1 cellular context compared by ENCODE assay signal in the genomic region with DNA sequence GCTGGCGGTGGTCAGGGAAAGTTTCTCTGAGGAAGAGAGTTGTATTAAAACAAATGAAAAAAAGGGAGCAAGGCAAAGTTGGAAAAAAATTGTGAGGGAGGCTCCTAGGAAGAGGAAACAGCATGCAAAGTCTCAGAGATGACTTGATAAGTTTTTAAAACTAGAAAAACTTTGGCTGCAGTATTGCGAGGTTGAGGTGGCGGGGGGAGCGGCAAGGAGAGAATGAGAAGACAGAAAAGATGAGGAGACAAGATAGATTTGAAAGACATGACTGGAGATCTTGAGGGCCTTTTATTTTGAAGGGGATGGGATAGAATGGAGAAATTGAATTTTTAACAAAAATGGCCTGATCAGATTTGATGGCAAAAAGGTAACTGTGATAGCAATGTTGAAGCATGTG.
TF ChIP-seq lines count a peak whose summit lies in the region.

No MANE protein-coding gene starts in this region.

TF ChIP-seq in K562, 482 proteins besides CTCF, POLR2A, EP300 and RAD21 (continued from another document):
- TF ChIP-seq, protein P1, sequence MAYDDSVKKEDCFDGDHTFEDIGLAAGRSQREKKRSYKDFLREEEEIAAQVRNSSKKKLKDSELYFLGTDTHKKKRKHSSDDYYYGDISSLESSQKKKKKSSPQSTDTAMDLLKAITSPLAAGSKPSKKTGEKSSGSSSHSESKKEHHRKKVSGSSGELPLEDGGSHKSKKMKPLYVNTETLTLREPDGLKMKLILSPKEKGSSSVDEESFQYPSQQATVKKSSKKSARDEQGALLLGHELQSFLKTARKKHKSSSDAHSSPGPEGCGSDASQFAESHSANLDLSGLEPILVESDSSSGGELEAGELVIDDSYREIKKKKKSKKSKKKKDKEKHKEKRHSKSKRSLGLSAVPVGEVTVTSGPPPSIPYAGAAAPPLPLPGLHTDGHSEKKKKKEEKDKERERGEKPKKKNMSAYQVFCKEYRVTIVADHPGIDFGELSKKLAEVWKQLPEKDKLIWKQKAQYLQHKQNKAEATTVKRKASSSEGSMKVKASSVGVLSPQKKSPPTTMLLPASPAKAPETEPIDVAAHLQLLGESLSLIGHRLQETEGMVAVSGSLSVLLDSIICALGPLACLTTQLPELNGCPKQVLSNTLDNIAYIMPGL (CRISPR knock-in tag; IDR thresholded peaks at IDR 0.05): no peak
- TF ChIP-seq FOXJ2 (tag; IDR thresholded peaks at IDR 0.05): no peak
- TF ChIP-seq, protein P2, sequence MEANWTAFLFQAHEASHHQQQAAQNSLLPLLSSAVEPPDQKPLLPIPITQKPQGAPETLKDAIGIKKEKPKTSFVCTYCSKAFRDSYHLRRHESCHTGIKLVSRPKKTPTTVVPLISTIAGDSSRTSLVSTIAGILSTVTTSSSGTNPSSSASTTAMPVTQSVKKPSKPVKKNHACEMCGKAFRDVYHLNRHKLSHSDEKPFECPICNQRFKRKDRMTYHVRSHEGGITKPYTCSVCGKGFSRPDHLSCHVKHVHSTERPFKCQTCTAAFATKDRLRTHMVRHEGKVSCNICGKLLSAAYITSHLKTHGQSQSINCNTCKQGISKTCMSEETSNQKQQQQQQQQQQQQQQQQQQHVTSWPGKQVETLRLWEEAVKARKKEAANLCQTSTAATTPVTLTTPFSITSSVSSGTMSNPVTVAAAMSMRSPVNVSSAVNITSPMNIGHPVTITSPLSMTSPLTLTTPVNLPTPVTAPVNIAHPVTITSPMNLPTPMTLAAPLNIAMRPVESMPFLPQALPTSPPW (CRISPR knock-in tag; IDR thresholded peaks at IDR 0.05): peak; percentile 81; the same call in 1 of the 2 replicates
- peak; percentile 100 for TF ChIP-seq MYNN (IDR thresholded peaks at IDR 0.05)
- TF ChIP-seq MYNN (CRISPR knock-in tag; IDR thresholded peaks at IDR 0.05): no peak
- TF ChIP-seq ZZZ3 (IDR thresholded peaks at IDR 0.05): no peak
- no peak for TF ChIP-seq ZFP30 (CRISPR knock-in tag; IDR thresholded peaks at IDR 0.05; ENCODE audit: borderline replicate concordance)
- TF ChIP-seq POLR2AphosphoS2 (IDR thresholded peaks at IDR 0.05; ENCODE audit: low read length): no peak
- TF ChIP-seq MECOM (CRISPR knock-in tag; IDR thresholded peaks at IDR 0.05): peak; percentile 93
- TF ChIP-seq, protein P3, sequence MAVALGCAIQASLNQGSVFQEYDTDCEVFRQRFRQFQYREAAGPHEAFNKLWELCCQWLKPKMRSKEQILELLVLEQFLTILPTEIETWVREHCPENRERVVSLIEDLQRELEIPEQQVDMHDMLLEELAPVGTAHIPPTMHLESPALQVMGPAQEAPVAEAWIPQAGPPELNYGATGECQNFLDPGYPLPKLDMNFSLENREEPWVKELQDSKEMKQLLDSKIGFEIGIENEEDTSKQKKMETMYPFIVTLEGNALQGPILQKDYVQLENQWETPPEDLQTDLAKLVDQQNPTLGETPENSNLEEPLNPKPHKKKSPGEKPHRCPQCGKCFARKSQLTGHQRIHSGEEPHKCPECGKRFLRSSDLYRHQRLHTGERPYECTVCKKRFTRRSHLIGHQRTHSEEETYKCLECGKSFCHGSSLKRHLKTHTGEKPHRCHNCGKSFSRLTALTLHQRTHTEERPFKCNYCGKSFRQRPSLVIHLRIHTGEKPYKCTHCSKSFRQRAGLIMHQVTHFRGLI (CRISPR knock-in tag; IDR thresholded peaks at IDR 0.05): no peak
- TF ChIP-seq, protein P4, sequence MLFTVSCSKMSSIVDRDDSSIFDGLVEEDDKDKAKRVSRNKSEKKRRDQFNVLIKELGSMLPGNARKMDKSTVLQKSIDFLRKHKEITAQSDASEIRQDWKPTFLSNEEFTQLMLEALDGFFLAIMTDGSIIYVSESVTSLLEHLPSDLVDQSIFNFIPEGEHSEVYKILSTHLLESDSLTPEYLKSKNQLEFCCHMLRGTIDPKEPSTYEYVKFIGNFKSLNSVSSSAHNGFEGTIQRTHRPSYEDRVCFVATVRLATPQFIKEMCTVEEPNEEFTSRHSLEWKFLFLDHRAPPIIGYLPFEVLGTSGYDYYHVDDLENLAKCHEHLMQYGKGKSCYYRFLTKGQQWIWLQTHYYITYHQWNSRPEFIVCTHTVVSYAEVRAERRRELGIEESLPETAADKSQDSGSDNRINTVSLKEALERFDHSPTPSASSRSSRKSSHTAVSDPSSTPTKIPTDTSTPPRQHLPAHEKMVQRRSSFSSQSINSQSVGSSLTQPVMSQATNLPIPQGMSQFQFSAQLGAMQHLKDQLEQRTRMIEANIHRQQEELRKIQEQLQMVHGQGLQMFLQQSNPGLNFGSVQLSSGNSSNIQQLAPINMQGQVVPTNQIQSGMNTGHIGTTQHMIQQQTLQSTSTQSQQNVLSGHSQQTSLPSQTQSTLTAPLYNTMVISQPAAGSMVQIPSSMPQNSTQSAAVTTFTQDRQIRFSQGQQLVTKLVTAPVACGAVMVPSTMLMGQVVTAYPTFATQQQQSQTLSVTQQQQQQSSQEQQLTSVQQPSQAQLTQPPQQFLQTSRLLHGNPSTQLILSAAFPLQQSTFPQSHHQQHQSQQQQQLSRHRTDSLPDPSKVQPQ (CRISPR knock-in tag; IDR thresholded peaks at IDR 0.05; ENCODE audit: borderline replicate concordance): no peak
- TF ChIP-seq SMARCE1 (IDR thresholded peaks at IDR 0.05): peak; percentile 56; the same call in 1 of the 2 replicates
- no peak for TF ChIP-seq SP1 (CRISPR knock-in tag; IDR thresholded peaks at IDR 0.05)
- TF ChIP-seq TOE1 (IDR thresholded peaks at IDR 0.05; ENCODE audit: borderline replicate concordance): no peak
- no peak for TF ChIP-seq TOE1 (CRISPR knock-in tag; IDR thresholded peaks at IDR 0.05; ENCODE audit: borderline replicate concordance, low read depth)
